In genomic region chr1:43134068-43134467, GRCh38 we compare ENCODE assay signal across 20 cellular contexts. TPM values are rescaled to one million over a fixed set of nuclear protein-coding genes. Genes with fewer than 3 reads are reported as not detected.
"Had no signal": no experiment of that assay in that cellular context is flagged by ENCODE, and none has a peak within 500 bp of the region (broad histone marks: within the 10 kb centered on the region; RNA-seq: fewer than 3 reads in every experiment).

No MANE protein-coding gene starts in this region.

- H3K4me3 ChIP-seq: prostate gland, right atrium auricular region, tibial nerve, uterus had no signal

- DNase-seq: activated CD4-positive, alpha-beta T cell treated with anti-CD3 and anti-CD28 coated beads for 1 hour; activated CD4-positive, alpha-beta T cell treated with anti-CD3 and anti-CD28 coated beads, Interleukin-2, amount 50 U/mL, for 4 hours; activated gamma-delta T cell treated with Interleukin-2 at 50 U/mL for 16 hours; cerebellar nuclear complex; effector CD8-positive, alpha-beta T cell; foreskin fibroblast; hippocampal formation; midbrain; stimulated activated naive CD8-positive, alpha-beta T cell treated with anti-CD3 and anti-CD28 coated beads, Interleukin-15, Interleukin-2, amounts not matched to agents 100 U/mL and 50 U/mL, for 24 hours; substantia nigra; T1000; uterus had no signal

- H3K36me3 ChIP-seq: prostate gland, right atrium auricular region, tibial nerve, uterus had no signal

- H3K4me1 ChIP-seq: prostate gland, right atrium auricular region, tibial nerve, uterus had no signal

- FAIRE-seq: bronchial epithelial cell, endothelial cell of umbilical vein, keratinocyte had no signal

- H3K27me3 ChIP-seq: right atrium auricular region, tibial nerve, uterus had no signal

- H3K9me3 ChIP-seq: prostate gland, right atrium auricular region, tibial nerve, uterus had no signal

- H3K27ac ChIP-seq: prostate gland, right atrium auricular region, tibial nerve, uterus had no signal

- ATAC-seq: activated naive CD4-positive, alpha-beta T cell treated with anti-CD3 and anti-CD28 coated beads, Interleukin-2, amount 50 U/mL, for 72 hours; left lobe of liver; stimulated activated naive CD8-positive, alpha-beta T cell treated with anti-CD3 and anti-CD28 coated beads, Interleukin-15, Interleukin-2, amounts not matched to agents 100 U/mL and 50 U/mL, for 24 hours had no signal

RNA-seq across cellular contexts. Expression of gene CFAP57, which starts 38.1 kb away (rescaled TPM):
- total RNA-seq: bronchial epithelial cell, left lobe of liver had no signal
